Comparison of ENCODE assay signal across 8 cellular contexts in the genomic region with DNA sequence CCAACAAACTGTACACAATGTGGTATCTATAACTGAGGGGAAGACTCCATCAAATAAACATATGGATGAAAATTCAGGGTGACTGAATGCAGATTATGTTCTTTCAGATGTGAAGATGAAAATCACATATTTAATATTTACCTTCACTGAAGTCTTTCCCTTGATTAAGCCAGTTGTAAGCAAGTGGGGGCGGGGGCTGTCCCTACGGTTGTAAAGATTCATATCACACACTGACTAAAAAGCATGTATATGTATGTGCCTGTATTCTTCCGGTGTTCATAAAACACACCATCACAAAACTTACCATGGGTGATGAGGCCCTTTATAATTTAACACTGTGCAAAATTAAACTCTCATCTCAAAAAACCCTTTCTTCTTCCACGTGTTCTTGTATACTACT. TPM values are rescaled to one million over a fixed set of nuclear protein-coding genes. Genes with fewer than 3 reads are reported as not detected.
A peak's percentile ranks its signal among the peaks of the same experiment; 100 is the strongest.
DNase-seq lines count a peak whose midpoint lies in the region; ATAC-seq lines count a peak whose summit lies in the region.

No MANE protein-coding gene starts in this region.

- peaks cover 23% of the 10 kb centered on the region for H3K36me3 Mint-ChIP-seq in activated T-helper 2 cell treated with anti-CD3 and anti-CD28 coated beads, Interferon-gamma antibody, Interleukin-2, Interleukin-4, amounts not matched to agents 10 μg/mL and 5 μg/mL and 100 μg/mL, durations not matched to agents 14 hours and 24 hours and 36 hours (ENCODE audit: low read depth)

- H3K27ac Mint-ChIP-seq in activated T-helper 2 cell treated with anti-CD3 and anti-CD28 coated beads, Interferon-gamma antibody, Interleukin-2, Interleukin-4, amounts not matched to agents 10 μg/mL and 5 μg/mL and 100 μg/mL, durations not matched to agents 14 hours and 24 hours and 36 hours: peak overlapping the region; percentile 93

- H3K4me1 Mint-ChIP-seq in activated T-helper 2 cell treated with anti-CD3 and anti-CD28 coated beads, Interferon-gamma antibody, Interleukin-2, Interleukin-4, amounts not matched to agents 10 μg/mL and 5 μg/mL and 100 μg/mL, durations not matched to agents 14 hours and 24 hours and 36 hours (ENCODE audit: low read depth): peaks cover 37% of the 10 kb centered on the region

- H3K9me3 ChIP-seq in mesodermal cell (ENCODE audit: control insufficient read depth, low read length): no peaks in the 10 kb centered on the region

- no peaks in the 10 kb centered on the region for H3K9me3 Mint-ChIP-seq in activated T-helper 2 cell treated with anti-CD3 and anti-CD28 coated beads, Interferon-gamma antibody, Interleukin-2, Interleukin-4, amounts not matched to agents 10 μg/mL and 5 μg/mL and 100 μg/mL, durations not matched to agents 14 hours and 24 hours and 36 hours

- H3K4me1 ChIP-seq in mesodermal cell (ENCODE audit: control insufficient read depth, insufficient read depth, low read length, poor library complexity, severe bottlenecking): no peaks in the 10 kb centered on the region

- ATAC-seq in stimulated activated naive CD8-positive, alpha-beta T cell treated with anti-CD3 and anti-CD28 coated beads, Interleukin-15, Interleukin-2, amounts not matched to agents 100 U/mL and 50 U/mL, for 24 hours: peak; percentile 15
- ATAC-seq in GM18907 (IDR thresholded peaks at IDR 0.05; ENCODE audit: unreplicated experiment): no peak
- no peak for ATAC-seq in GM21515 (IDR thresholded peaks at IDR 0.05; ENCODE audit: unreplicated experiment)

- peak; percentile 38 to 45 for DNase-seq in activated CD4-positive, alpha-beta T cell treated with anti-CD3 and anti-CD28 coated beads for 24 hours (ENCODE audit: low read depth in 2 of 2)
- DNase-seq in activated CD4-positive, alpha-beta T cell treated with anti-CD3 and anti-CD28 coated beads, Interleukin-2, amount 50 U/mL, for 1 hour: no peak
- DNase-seq in activated T-helper 2 cell treated with anti-CD3 and anti-CD28 coated beads, Interferon-gamma antibody, Interleukin-2, Interleukin-4, amounts not matched to agents 10 μg/mL and 5 μg/mL and 100 μg/mL, durations not matched to agents 14 hours and 24 hours and 36 hours (ENCODE audit: low spot score): no peak
- peak; percentile 61 for DNase-seq in stimulated activated naive CD8-positive, alpha-beta T cell treated with anti-CD3 and anti-CD28 coated beads, Interleukin-15, Interleukin-2, amounts not matched to agents 100 U/mL and 50 U/mL, for 24 hours
- no peak for DNase-seq in RKO (ENCODE audit: low spot score)

- intact Hi-C loops in activated T-helper 2 cell treated with anti-CD3 and anti-CD28 coated beads, Interferon-gamma antibody, Interleukin-2, Interleukin-4, amounts not matched to agents 10 μg/mL and 5 μg/mL and 100 μg/mL, durations not matched to agents 14 hours and 24 hours and 36 hours (cut with micrococcal nuclease): loop anchor here (2.0 to 5.0 kb wide), 5 partner anchors 57 to 310 kb away; a partner anchor contains a TSS

- H3K4me3 ChIP-seq in mesodermal cell (ENCODE audit: extremely low read depth, insufficient read depth, low read length, poor library complexity, severe bottlenecking): peak overlapping the region; percentile 63

- H3K36me3 ChIP-seq in mesodermal cell (ENCODE audit: control insufficient read depth, insufficient read depth, low read length): no peaks in the 10 kb centered on the region

- no peaks in the 10 kb centered on the region for H3K27me3 Mint-ChIP-seq in activated T-helper 2 cell treated with anti-CD3 and anti-CD28 coated beads, Interferon-gamma antibody, Interleukin-2, Interleukin-4, amounts not matched to agents 10 μg/mL and 5 μg/mL and 100 μg/mL, durations not matched to agents 14 hours and 24 hours and 36 hours (ENCODE audit: low read depth)

- 71% methylated on average over 1 of the region's 4 CpGs; no CpG with 5 or more reads in 1 of the 2 experiments for WGBS in mesodermal cell (ENCODE audit: insufficient coverage in 2 of 2), 2 experiments

- H3K27ac ChIP-seq in mesodermal cell (ENCODE audit: low read depth, low read length, severe bottlenecking): no peak overlapping the region

- H3K4me3 Mint-ChIP-seq in activated T-helper 2 cell treated with anti-CD3 and anti-CD28 coated beads, Interferon-gamma antibody, Interleukin-2, Interleukin-4, amounts not matched to agents 10 μg/mL and 5 μg/mL and 100 μg/mL, durations not matched to agents 14 hours and 24 hours and 36 hours (ENCODE audit: low read depth): peak overlapping the region; percentile 76

RNA-seq across cellular contexts. Expression of a gene that starts 1.3 kb away (rescaled TPM):
- total RNA-seq in activated T-helper 2 cell treated with anti-CD3 and anti-CD28 coated beads, Interferon-gamma antibody, Interleukin-2, Interleukin-4, amounts not matched to agents 10 μg/mL and 5 μg/mL and 100 μg/mL, durations not matched to agents 14 hours and 24 hours and 36 hours: 24.2 and 24.9 TPM in 2 replicates
- 16.4 TPM for polyA plus RNA-seq in mesodermal cell (2013, experiment 1 of 2)
- 13.1 TPM for polyA plus RNA-seq in mesodermal cell (2013, experiment 2 of 2)

Comparison
In these comparisons a context has a peak if more than half of its experiments do, and no peak if none do; other contexts are left out.
1. DNase-seq: peak in activated CD4-positive, alpha-beta T cell treated with anti-CD3 and anti-CD28 coated beads for 24 hours (2 of 2) and stimulated activated naive CD8-positive, alpha-beta T cell treated with anti-CD3 and anti-CD28 coated beads, Interleukin-15, Interleukin-2, amounts not matched to agents 100 U/mL and 50 U/mL, for 24 hours (single experiment); none in activated CD4-positive, alpha-beta T cell treated with anti-CD3 and anti-CD28 coated beads, Interleukin-2, amount 50 U/mL, for 1 hour (single experiment), activated T-helper 2 cell treated with anti-CD3 and anti-CD28 coated beads, Interferon-gamma antibody, Interleukin-2, Interleukin-4, amounts not matched to agents 10 μg/mL and 5 μg/mL and 100 μg/mL, durations not matched to agents 14 hours and 24 hours and 36 hours (single experiment) and RKO (single experiment).